ENCODE assay signal across 1 cellular context in genomic region chr3:142962520-142963265, GRCh38.
TF ChIP-seq lines count a peak whose summit lies in the region.

No MANE protein-coding gene starts in this region.

TF ChIP-seq in HepG2, 621 proteins besides CTCF, POLR2A, EP300 and RAD21 (continued from another document and continues in another):
- TF ChIP-seq UBTF (CRISPR knock-in tag; IDR thresholded peaks at IDR 0.05) (peak; percentile 76), PLRG1 (conservative IDR thresholded peaks at IDR 0.05) (no peak), ZNF136 (CRISPR knock-in tag; IDR thresholded peaks at IDR 0.05; ENCODE audit: low read depth) (no peak), ZNF230 (CRISPR knock-in tag; IDR thresholded peaks at IDR 0.05) (no peak), CENPX (CRISPR knock-in tag; IDR thresholded peaks at IDR 0.05) (no peak), CHCHD3 (CRISPR knock-in tag; IDR thresholded peaks at IDR 0.05) (peak; percentile 90; the same call in 1 of the 2 replicates), HOXA7 (CRISPR knock-in tag; IDR thresholded peaks at IDR 0.05) (no peak), NFKBIZ (CRISPR knock-in tag; IDR thresholded peaks at IDR 0.05) (no peak), ZNF441 (CRISPR knock-in tag; IDR thresholded peaks at IDR 0.05; ENCODE audit: borderline replicate concordance) (0 out of 2 replicates have a peak, but pooled peaks have one; percentile 50), PHF5A (CRISPR knock-in tag; IDR thresholded peaks at IDR 0.05; ENCODE audit: low read depth, unreplicated experiment) (no peak), HCFC1 (IDR thresholded peaks at IDR 0.05; ENCODE audit: low read depth, low read length) (no peak), CHD4 (IDR thresholded peaks at IDR 0.05; ENCODE audit: borderline replicate concordance, low read length) (no peak), NR0B2 (CRISPR knock-in tag; IDR thresholded peaks at IDR 0.05) (no peak), CBX2 (IDR thresholded peaks at IDR 0.05; ENCODE audit: low read depth, low read length) (no peak), CBX2 (CRISPR knock-in tag; IDR thresholded peaks at IDR 0.05; ENCODE audit: low read depth) (peak; percentile 74; the same call in 1 of the 2 replicates), ZNF598 (CRISPR knock-in tag; IDR thresholded peaks at IDR 0.05; ENCODE audit: borderline replicate concordance) (peak; percentile 92; the same call in 1 of the 2 replicates), SIN3A (IDR thresholded peaks at IDR 0.05; ENCODE audit: borderline replicate concordance, low read depth, low read length) (no peak), ZNF337 (CRISPR knock-in tag; IDR thresholded peaks at IDR 0.05; ENCODE audit: borderline replicate concordance, low read depth) (no peak), KAT2B (IDR thresholded peaks at IDR 0.05; ENCODE audit: borderline replicate concordance, low read depth, low read length) (no peak), ZNF224 (CRISPR knock-in tag; IDR thresholded peaks at IDR 0.05) (peak; percentile 88; the same call in 1 of the 2 replicates), ZNF460 (CRISPR knock-in tag; IDR thresholded peaks at IDR 0.05; ENCODE audit: borderline replicate concordance) (no peak), ZNF101 (CRISPR knock-in tag; IDR thresholded peaks at IDR 0.05; ENCODE audit: borderline replicate concordance, low read depth) (no peak), ZNF691 (CRISPR knock-in tag; IDR thresholded peaks at IDR 0.05; ENCODE audit: borderline replicate concordance, low read depth) (no peak), ZSCAN25 (CRISPR knock-in tag; IDR thresholded peaks at IDR 0.05) (no peak), RERE (CRISPR knock-in tag; IDR thresholded peaks at IDR 0.05; ENCODE audit: low read depth) (no peak), ZNF879 (CRISPR knock-in tag; IDR thresholded peaks at IDR 0.05) (peak; percentile 35; the same call in 1 of the 2 replicates), ZNF263 (CRISPR knock-in tag; IDR thresholded peaks at IDR 0.05) (no peak), TAF15 (IDR thresholded peaks at IDR 0.05; ENCODE audit: low read depth, low read length, poor library complexity, severe bottlenecking) (no peak), RXRB (CRISPR knock-in tag; IDR thresholded peaks at IDR 0.05; ENCODE audit: borderline replicate concordance) (no peak), FOXJ3 (CRISPR knock-in tag; IDR thresholded peaks at IDR 0.05; ENCODE audit: borderline replicate concordance) (no peak), ATF5 (CRISPR knock-in tag; IDR thresholded peaks at IDR 0.05; ENCODE audit: low read depth) (peak; percentile 76; the same call in 1 of the 2 replicates), RFXANK (CRISPR knock-in tag; IDR thresholded peaks at IDR 0.05) (no peak), ZNF30 (CRISPR knock-in tag; IDR thresholded peaks at IDR 0.05) (peak; percentile 62), PRPF4 (IDR thresholded peaks at IDR 0.05; ENCODE audit: low read depth, low read length, poor library complexity, severe bottlenecking) (no peak), ZNF605 (CRISPR knock-in tag; IDR thresholded peaks at IDR 0.05) (peak; percentile 76), ZNF253 (CRISPR knock-in tag; IDR thresholded peaks at IDR 0.05; ENCODE audit: borderline replicate concordance) (no peak), ZNF644 (CRISPR knock-in tag; IDR thresholded peaks at IDR 0.05; ENCODE audit: low read depth) (no peak), TAF1 (CRISPR knock-in tag; IDR thresholded peaks at IDR 0.05) (peak; percentile 26; the same call in 1 of the 2 replicates), SIN3B (IDR thresholded peaks at IDR 0.05; ENCODE audit: low read length) (no peak), ZNF205 (CRISPR knock-in tag; IDR thresholded peaks at IDR 0.05) (no peak), ZFP62 (CRISPR knock-in tag; IDR thresholded peaks at IDR 0.05) (no peak), GMEB1 (CRISPR knock-in tag; IDR thresholded peaks at IDR 0.05; ENCODE audit: borderline replicate concordance) (no peak), ZNF142 (CRISPR knock-in tag; IDR thresholded peaks at IDR 0.05) (0 out of 2 replicates have a peak, but pooled peaks have one; percentile 35), ZNF280D (CRISPR knock-in tag; IDR thresholded peaks at IDR 0.05) (0 out of 2 replicates have a peak, but pooled peaks have one; percentile 72)
